In genomic region chr16:56041556-56042140, GRCh38 we compare ENCODE assay signal across 8 cellular contexts.
A peak's percentile ranks its signal among the peaks of the same experiment; 100 is the strongest.
DNase-seq lines count a peak whose midpoint lies in the region; ATAC-seq and TF ChIP-seq lines count a peak whose summit lies in the region.

No MANE protein-coding gene starts in this region.

- 55 to 68% methylated on average over 4 of the region's 4 CpGs for WGBS in lung, 2 donors
- WGBS in lower leg skin, 2 donors: 62 to 69% methylated on average over 4 of the region's 4 CpGs

- H3K27ac Mint-ChIP-seq in CD8-positive, alpha-beta T cell: no peak overlapping the region

- no peak overlapping the region for H3K4me3 ChIP-seq in CD8-positive, alpha-beta T cell (ENCODE audit: low read depth, low read length)
- no peak overlapping the region for H3K4me3 ChIP-seq in OCI-LY3 (ENCODE audit: low read length)
- no peak overlapping the region for H3K4me3 ChIP-seq in lung
- no peak overlapping the region for H3K4me3 ChIP-seq in lower leg skin (ENCODE audit: low read depth, poor library complexity, severe bottlenecking)

- H3K4me2 ChIP-seq in OCI-LY3 (ENCODE audit: low read length): no peak overlapping the region

- H3K4me1 Mint-ChIP-seq in CD8-positive, alpha-beta T cell (ENCODE audit: low read depth): no peaks in the 10 kb centered on the region

- no peak for TF ChIP-seq CTCF in CD8-positive, alpha-beta T cell (IDR thresholded peaks at IDR 0.05)
- TF ChIP-seq CTCF in OCI-LY3 (IDR thresholded peaks at IDR 0.05; ENCODE audit: low read depth, low read length) (peak; percentile 68), lung (IDR thresholded peaks at IDR 0.05; ENCODE audit: control extremely low read depth, extremely low read depth) (no peak), lower leg skin (IDR thresholded peaks at IDR 0.05) (no peak)

- peaks cover 27% of the 10 kb centered on the region for H3K27me3 Mint-ChIP-seq in CD8-positive, alpha-beta T cell (ENCODE audit: low read depth)

- no peak overlapping the region for H3K4me3 Mint-ChIP-seq in CD8-positive, alpha-beta T cell

- no peaks in the 10 kb centered on the region for H3K9me3 ChIP-seq in CD8-positive, alpha-beta T cell (ENCODE audit: low read length)
- H3K9me3 ChIP-seq in OCI-LY3 (ENCODE audit: insufficient read depth, low read length) (no peaks in the 10 kb centered on the region), lung (ENCODE audit: control insufficient read depth in 2 of 2, insufficient read depth in 1 of 2, low read length in 1 of 2) (peaks cover 0 to 6% of the 10 kb centered on the region in 2 donors)

- CTCF ChIA-PET in CD8-positive, alpha-beta T cell (lab: Charles Lee): interaction anchor here (1.5 to 1.8 kb wide), 2 partner anchors 161 to 211 kb away, joined by 4 read pairs; no protein-coding TSS in a partner anchor

- peak in 2 of 7 experiments; percentile 8 to 50 for DNase-seq in CD8-positive, alpha-beta T cell
- DNase-seq in astrocyte of the hippocampus (ENCODE audit: low read depth, low spot score) (peak; percentile 49), lung (ENCODE audit: low spot score) (no peak), mucosa of gallbladder (ENCODE audit: low spot score) (no peak), lower leg skin (ENCODE audit: low spot score in 2 of 2) (no peak), amniotic stem cell (lab: John Stamatoyannopoulos, UW) (no peak)

- H3K36me3 ChIP-seq in CD8-positive, alpha-beta T cell (ENCODE audit: insufficient read depth, low read length): no peaks in the 10 kb centered on the region
- H3K36me3 ChIP-seq in OCI-LY3 (replicated peaks; ENCODE audit: low read depth, low read length): no peaks in the 10 kb centered on the region
- no peaks in the 10 kb centered on the region for H3K36me3 ChIP-seq in lung (ENCODE audit: control insufficient read depth in 2 of 2, insufficient read depth in 2 of 2, low read length in 2 of 2)

- peak; percentile 36 for ATAC-seq in CD8-positive, alpha-beta T cell
- ATAC-seq in GM21515 (IDR thresholded peaks at IDR 0.05; ENCODE audit: unreplicated experiment) (peak; percentile 56), lung (ENCODE audit: insufficient read depth, low FRiP score) (peak; percentile 47)

- H3K27me3 ChIP-seq in CD8-positive, alpha-beta T cell (ENCODE audit: insufficient read depth, low read length): no peaks in the 10 kb centered on the region
- H3K27me3 ChIP-seq in OCI-LY3 (ENCODE audit: low read depth, low read length) (peaks cover 29% of the 10 kb centered on the region), lung (ENCODE audit: control insufficient read depth, insufficient read depth) (no peaks in the 10 kb centered on the region)

- H3K9me3 Mint-ChIP-seq in CD8-positive, alpha-beta T cell: peaks cover 3% of the 10 kb centered on the region

- H3K9ac ChIP-seq in OCI-LY3 (ENCODE audit: low read length): no peak overlapping the region

- H3K36me3 Mint-ChIP-seq in CD8-positive, alpha-beta T cell: no peaks in the 10 kb centered on the region

- H3K4me1 ChIP-seq in CD8-positive, alpha-beta T cell (ENCODE audit: insufficient read depth, low read length): no peaks in the 10 kb centered on the region
- H3K4me1 ChIP-seq in OCI-LY3 (ENCODE audit: low read length) (no peaks in the 10 kb centered on the region), lung (ENCODE audit: control insufficient read depth in 2 of 2, insufficient read depth in 2 of 2, low read length in 2 of 2) (no peaks in the 10 kb centered on the region)

- POLR2A ChIA-PET in CD8-positive, alpha-beta T cell (lab: Charles Lee): no interaction called here

- no peak overlapping the region for H3K27ac ChIP-seq in CD8-positive, alpha-beta T cell (ENCODE audit: low read depth, low read length)
- H3K27ac ChIP-seq in OCI-LY3 (ENCODE audit: low read length): no peak overlapping the region
- no peak overlapping the region for H3K27ac ChIP-seq in lung (ENCODE audit: low read depth in 1 of 2, low read length in 1 of 2)

- no peak overlapping the region for H2AFZ ChIP-seq in OCI-LY3 (ENCODE audit: low read depth, low read length)

- no peaks in the 10 kb centered on the region for H4K20me1 ChIP-seq in OCI-LY3 (ENCODE audit: insufficient read depth, low read length)

- TF ChIP-seq POLR2A in lower leg skin (IDR thresholded peaks at IDR 0.05): no peak

- intact Hi-C loops in CD8-positive, alpha-beta T cell (cut with DNase I, micrococcal nuclease): loop anchor here (1.0 to 2.0 kb wide), 2 partner anchors 161 to 277 kb away; no protein-coding TSS in a partner anchor
- intact Hi-C loops in lower leg skin (cut with DNase I; ENCODE audit: low total_unique reads): no loop called here

- H3K79me2 ChIP-seq in OCI-LY3 (ENCODE audit: low read length): no peaks in the 10 kb centered on the region
